Comparison of ENCODE assay signal across 12 cellular contexts in genomic region chr13:68588623-68589022, GRCh38.
A peak's percentile ranks its signal among the peaks of the same experiment; 100 is the strongest.
DNase-seq lines count a peak whose midpoint lies in the region; ATAC-seq lines count a peak whose summit lies in the region.
"Had no signal": no experiment of that assay in that cellular context is flagged by ENCODE, and none has a peak within 500 bp of the region (broad histone marks: within the 10 kb centered on the region; RNA-seq: fewer than 3 reads in every experiment).

No MANE protein-coding gene starts in this region.

- ATAC-seq in GM18508 (IDR thresholded peaks at IDR 0.05; ENCODE audit: insufficient read depth, unreplicated experiment) (peak; percentile 100), GM21529 (IDR thresholded peaks at IDR 0.05; ENCODE audit: unreplicated experiment) (peak; percentile 100), HG03196 (IDR thresholded peaks at IDR 0.05; ENCODE audit: unreplicated experiment) (peak; percentile 100)
- ATAC-seq: CD8-positive, alpha-beta T cell had no signal

- DNase-seq in RPMI8226 = peak; percentile 66
- no peak for DNase-seq in mucosa of gallbladder (ENCODE audit: low spot score)
- DNase-seq in inferior parietal cortex (ENCODE audit: extremely low spot score) = no peak
- DNase-seq in NCI-H2081 (lab: John Stamatoyannopoulos, UW) = no peak
- DNase-seq in NCI-H510A treated with DMSO at 0.1 percent for 48 hours (lab: John Stamatoyannopoulos, UW) = no peak
- DNase-seq: CD8-positive, alpha-beta T cell; NCI-H2029 treated with DMSO at 0.1 percent for 48 hours; posterior cingulate gyrus; T-helper 9 cell had no signal
